ENCODE assay signal across 23 cellular contexts in the genomic region with DNA sequence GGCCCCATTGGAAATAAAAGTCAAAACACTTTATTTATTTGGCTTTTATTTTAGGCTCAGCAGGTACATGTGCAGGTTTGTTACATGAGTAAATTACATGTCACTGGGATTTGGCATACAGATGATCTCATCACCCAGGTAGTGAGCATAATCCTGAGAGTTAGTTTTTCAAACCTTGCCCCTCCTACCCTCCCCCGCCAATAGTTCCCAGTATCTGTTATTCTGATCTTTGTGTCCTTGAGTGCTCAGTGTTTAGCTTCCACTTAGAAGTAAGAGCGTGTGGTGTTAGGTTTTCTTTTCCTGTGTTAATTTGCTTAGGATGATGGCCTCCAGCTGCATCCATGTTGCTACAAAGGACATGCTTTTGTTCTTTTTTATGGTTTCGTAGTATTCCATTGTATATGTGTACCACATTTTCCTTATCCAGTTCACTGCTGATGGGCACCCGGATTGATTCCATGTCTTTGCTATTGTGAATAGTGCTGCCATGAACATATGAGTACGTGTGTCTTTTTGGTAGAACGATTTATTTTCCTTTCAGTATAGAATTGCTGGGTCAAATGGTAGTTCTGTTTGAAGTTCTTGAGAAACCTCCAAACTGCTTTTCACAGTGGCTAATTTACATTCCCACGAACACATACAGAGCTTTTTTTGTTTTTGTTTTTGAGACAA.
"Had no signal": no experiment of that assay in that cellular context is flagged by ENCODE, and none has a peak within 500 bp of the region (broad histone marks: within the 10 kb centered on the region; RNA-seq: fewer than 3 reads in every experiment).

No MANE protein-coding gene starts in this region.

- H3K36me3 ChIP-seq: cardiac muscle cell, lower lobe of right lung, suprapubic skin, vagina had no signal

- H3K27me3 ChIP-seq: cardiac muscle cell, foreskin keratinocyte, sigmoid colon, stomach, suprapubic skin, tibial nerve, vagina had no signal

- H3K4me2 ChIP-seq: smooth muscle cell had no signal

- H3K4me3 Mint-ChIP-seq: activated CD4-positive, alpha-beta memory T cell treated with anti-CD3 and anti-CD28 coated beads for 36 hours; activated naive CD4-positive, alpha-beta T cell treated with anti-CD3 and anti-CD28 coated beads, Interleukin-2, amount 10 ng/mL, durations not matched to agents 7 days and 5 days; activated T-cell treated with anti-CD3 and anti-CD28 coated beads, Interleukin-2, amount 50 U/mL, for 72 hours; dendritic cell treated with granulocyte-macrophage colony-stimulating factor and Interleukin-4, amounts not matched to agents 40 ng/mL and 50 ng/mL, for 4 days; naive thymus-derived CD4-positive, alpha-beta T cell; neural crest cell; stimulated activated memory B cell treated with anti-CD40 and anti-IgM and Interleukin-4, amounts not matched to agents 10 μg/mL and 1 μg/mL and 100 μg/mL, for 72 hours had no signal

- H3K9me3 ChIP-seq: lower lobe of right lung, sigmoid colon, stomach, suprapubic skin, tibial nerve, vagina had no signal

- DNase-seq: activated CD4-positive, alpha-beta T cell treated with anti-CD3 and anti-CD28 coated beads for 48 hours; activated effector memory CD4-positive, alpha-beta T cell treated with Interleukin-2 at 50 U/mL for 16 hours; activated naive CD4-positive, alpha-beta T cell treated with anti-CD3 and anti-CD28 coated beads, Interleukin-2, amount 10 ng/mL, durations not matched to agents 7 days and 5 days; activated T-cell treated with anti-CD3 and anti-CD28 coated beads, Interleukin-2, amount 50 U/mL, for 72 hours; effector CD8-positive, alpha-beta T cell; foreskin keratinocyte; kidney; lower lobe of right lung; naive thymus-derived CD4-positive, alpha-beta T cell; occipital lobe; posterior cingulate gyrus; sigmoid colon; stimulated activated CD4-positive, alpha-beta T cell treated with anti-CD3 and anti-CD28 coated beads, Interleukin-15, amount 100 ng/mL, for 24 hours; stomach had no signal

- H3K9me3 Mint-ChIP-seq: activated CD4-positive, alpha-beta memory T cell treated with anti-CD3 and anti-CD28 coated beads for 36 hours; activated naive CD4-positive, alpha-beta T cell treated with anti-CD3 and anti-CD28 coated beads, Interleukin-2, amount 10 ng/mL, durations not matched to agents 7 days and 5 days; activated T-cell treated with anti-CD3 and anti-CD28 coated beads, Interleukin-2, amount 50 U/mL, for 72 hours; dendritic cell treated with granulocyte-macrophage colony-stimulating factor and Interleukin-4, amounts not matched to agents 40 ng/mL and 50 ng/mL, for 4 days; naive thymus-derived CD4-positive, alpha-beta T cell; neural crest cell; stimulated activated memory B cell treated with anti-CD40 and anti-IgM and Interleukin-4, amounts not matched to agents 10 μg/mL and 1 μg/mL and 100 μg/mL, for 72 hours had no signal

- H3K27ac ChIP-seq: cardiac muscle cell, foreskin keratinocyte, sigmoid colon, suprapubic skin, tibial nerve, vagina had no signal

- H3K27ac Mint-ChIP-seq: activated CD4-positive, alpha-beta memory T cell treated with anti-CD3 and anti-CD28 coated beads for 36 hours; activated naive CD4-positive, alpha-beta T cell treated with anti-CD3 and anti-CD28 coated beads, Interleukin-2, amount 10 ng/mL, durations not matched to agents 7 days and 5 days; activated T-cell treated with anti-CD3 and anti-CD28 coated beads, Interleukin-2, amount 50 U/mL, for 72 hours; naive thymus-derived CD4-positive, alpha-beta T cell; stimulated activated memory B cell treated with anti-CD40 and anti-IgM and Interleukin-4, amounts not matched to agents 10 μg/mL and 1 μg/mL and 100 μg/mL, for 72 hours had no signal

- H3K4me1 Mint-ChIP-seq: activated naive CD4-positive, alpha-beta T cell treated with anti-CD3 and anti-CD28 coated beads, Interleukin-2, amount 10 ng/mL, durations not matched to agents 7 days and 5 days; naive thymus-derived CD4-positive, alpha-beta T cell had no signal

- FAIRE-seq: kidney had no signal

- ATAC-seq: activated T-cell treated with anti-CD3 and anti-CD28 coated beads, Interleukin-2, amount 50 U/mL, for 72 hours; foreskin keratinocyte; naive thymus-derived CD4-positive, alpha-beta T cell had no signal

- H3K4me1 ChIP-seq: foreskin keratinocyte, suprapubic skin, tibial nerve had no signal

- H3K27me3 Mint-ChIP-seq: activated CD4-positive, alpha-beta memory T cell treated with anti-CD3 and anti-CD28 coated beads for 36 hours; stimulated activated memory B cell treated with anti-CD40 and anti-IgM and Interleukin-4, amounts not matched to agents 10 μg/mL and 1 μg/mL and 100 μg/mL, for 72 hours had no signal

- H3K36me3 Mint-ChIP-seq: activated CD4-positive, alpha-beta memory T cell treated with anti-CD3 and anti-CD28 coated beads for 36 hours; activated naive CD4-positive, alpha-beta T cell treated with anti-CD3 and anti-CD28 coated beads, Interleukin-2, amount 10 ng/mL, durations not matched to agents 7 days and 5 days; naive thymus-derived CD4-positive, alpha-beta T cell had no signal

- H3K4me3 ChIP-seq: cardiac muscle cell, lower lobe of right lung, sigmoid colon, smooth muscle cell, stomach, suprapubic skin, tibial nerve, vagina had no signal
